Comparison of ENCODE assay signal across 10 cellular contexts in genomic region chr1:182147136-182147815, GRCh38.
DNase-seq lines count a peak whose midpoint lies in the region; ATAC-seq and TF ChIP-seq lines count a peak whose summit lies in the region.
"Had no signal": no experiment of that assay in that cellular context is flagged by ENCODE, and none has a peak within 500 bp of the region (broad histone marks: within the 10 kb centered on the region; RNA-seq: fewer than 3 reads in every experiment).

No MANE protein-coding gene starts in this region.

- WGBS in smooth muscle cell (ENCODE audit: low lambda C conversion rate): 96% methylated on average over 4 of the region's 4 CpGs

- H3K4me3 ChIP-seq in left ventricle myocardium inferior: no peak overlapping the region
- no peak overlapping the region for H3K4me3 ChIP-seq in upper lobe of right lung
- H3K4me3 ChIP-seq in smooth muscle cell: no peak overlapping the region
- H3K4me3 ChIP-seq: SJSA1 had no signal

- H2AFZ ChIP-seq in smooth muscle cell (ENCODE audit: low read depth): no peak overlapping the region

- no peak for TF ChIP-seq CTCF in left ventricle myocardium inferior (IDR thresholded peaks at IDR 0.05; ENCODE audit: borderline replicate concordance)
- no peak for TF ChIP-seq CTCF in upper lobe of right lung (IDR thresholded peaks at IDR 0.05)
- TF ChIP-seq CTCF in smooth muscle cell (IDR thresholded peaks at IDR 0.05; ENCODE audit: borderline replicate concordance, insufficient read depth, poor library complexity, severe bottlenecking): no peak

- H3K27ac ChIP-seq in left ventricle myocardium inferior (replicated peaks) (peak overlapping the region; percentile 19), upper lobe of right lung (peak overlapping the region; percentile 17), smooth muscle cell (ENCODE audit: low read depth) (no peak overlapping the region)
- H3K27ac ChIP-seq: SJSA1 had no signal

- no peak overlapping the region for H3K4me2 ChIP-seq in smooth muscle cell

- H3K79me2 ChIP-seq in smooth muscle cell (ENCODE audit: low read depth): no peaks in the 10 kb centered on the region

- H3K4me1 ChIP-seq in left ventricle myocardium inferior: peaks cover 21% of the 10 kb centered on the region
- peaks cover 44% of the 10 kb centered on the region for H3K4me1 ChIP-seq in upper lobe of right lung
- peaks cover 18% of the 10 kb centered on the region for H3K4me1 ChIP-seq in smooth muscle cell (ENCODE audit: low read depth)
- H3K4me1 ChIP-seq: SJSA1 had no signal

- no peak for DNase-seq in left ventricle myocardium inferior
- no peak for DNase-seq in cardiac septum (ENCODE audit: low spot score)
- peak; percentile 97 for DNase-seq in SKM-1 treated with dmso at 0.1 percent for 144 hours (lab: John Stamatoyannopoulos, UW; ENCODE audit: unreplicated experiment)
- DNase-seq in upper lobe of right lung: no peak
- DNase-seq in smooth muscle cell (lab: John Stamatoyannopoulos, UW; ENCODE audit: unreplicated experiment): no peak
- DNase-seq in NCI-H128 (lab: John Stamatoyannopoulos, UW; ENCODE audit: unreplicated experiment): no peak
- no peak for DNase-seq in kidney glomerular epithelial cell (lab: John Stamatoyannopoulos, UW)
- DNase-seq: activated naive CD8-positive, alpha-beta T cell treated with anti-CD3 and anti-CD28 coated beads, Interleukin-2, amount 10 ng/mL, durations not matched to agents 7 days and 5 days had no signal

- H3K36me3 ChIP-seq in left ventricle myocardium inferior (no peaks in the 10 kb centered on the region), upper lobe of right lung (no peaks in the 10 kb centered on the region), smooth muscle cell (ENCODE audit: low read depth) (no peaks in the 10 kb centered on the region)
- H3K36me3 ChIP-seq: SJSA1 had no signal

- H3K9me3 ChIP-seq in left ventricle myocardium inferior (replicated peaks): no peaks in the 10 kb centered on the region
- H3K9me3 ChIP-seq in upper lobe of right lung: no peaks in the 10 kb centered on the region
- H3K9me3 ChIP-seq in smooth muscle cell (replicated peaks; ENCODE audit: low read depth): no peaks in the 10 kb centered on the region
- H3K9me3 ChIP-seq: SJSA1 had no signal

- H4K20me1 ChIP-seq in smooth muscle cell (ENCODE audit: low read depth): no peaks in the 10 kb centered on the region

- ATAC-seq in HG03045 (IDR thresholded peaks at IDR 0.05; ENCODE audit: unreplicated experiment) (peak; percentile 93), upper lobe of right lung (peak; percentile 39)

- no peak overlapping the region for H3K9ac ChIP-seq in smooth muscle cell (ENCODE audit: low read depth)

- intact Hi-C loops in left ventricle myocardium inferior (cut with micrococcal nuclease): no loop called here
- intact Hi-C loops in cardiac septum (cut with DNase I): loop anchor here (10.0 kb wide), 1 partner anchor 108 kb away; no protein-coding TSS in a partner anchor
- intact Hi-C loops in upper lobe of right lung (cut with DNase I): no loop called here

- H3F3A ChIP-seq in smooth muscle cell (ENCODE audit: low read depth): peaks cover 7% of the 10 kb centered on the region

- no peaks in the 10 kb centered on the region for H3K27me3 ChIP-seq in left ventricle myocardium inferior (ENCODE audit: low read depth)
- H3K27me3 ChIP-seq in upper lobe of right lung: no peaks in the 10 kb centered on the region
- H3K27me3 ChIP-seq in smooth muscle cell (ENCODE audit: low read depth): no peaks in the 10 kb centered on the region
- H3K27me3 ChIP-seq: SJSA1 had no signal
